ENCODE assay signal across 9 cellular contexts in the genomic region with DNA sequence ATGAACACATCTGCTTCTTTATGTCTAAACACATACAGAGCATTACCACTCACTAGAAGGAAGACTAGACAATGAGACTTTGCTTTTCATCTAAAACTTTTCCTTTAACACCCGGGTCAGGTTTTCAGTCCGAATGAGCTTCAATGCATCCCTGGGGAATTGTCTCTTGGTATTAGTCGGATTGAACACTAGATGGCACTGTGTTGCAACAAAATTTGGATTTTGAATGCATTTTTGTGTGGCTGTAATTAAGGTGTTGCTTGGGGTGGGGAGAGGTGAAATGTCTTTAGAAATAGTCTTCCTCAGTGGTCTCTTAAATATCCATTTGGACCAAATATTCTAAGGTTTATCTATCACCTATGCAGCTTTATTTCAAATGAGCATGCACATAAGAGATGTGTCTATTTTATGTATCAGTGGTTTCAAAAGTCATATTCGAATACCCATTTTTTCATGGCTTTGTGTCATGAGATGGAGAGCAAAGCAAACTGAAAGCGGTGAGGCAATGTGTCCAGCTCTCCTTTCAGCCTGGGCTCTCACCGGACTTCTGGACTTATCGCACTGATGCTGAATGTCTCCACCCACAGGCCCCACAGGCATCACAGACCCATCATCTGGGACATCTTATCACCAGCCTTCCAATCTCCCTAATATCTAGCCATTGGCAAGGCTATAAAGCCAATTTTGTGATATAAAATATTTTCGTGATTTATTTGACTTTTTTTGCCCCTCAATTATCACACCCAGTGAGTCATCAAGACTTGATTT.
DNase-seq lines count a peak whose midpoint lies in the region; ATAC-seq and TF ChIP-seq lines count a peak whose summit lies in the region.
"Had no signal": no experiment of that assay in that cellular context is flagged by ENCODE, and none has a peak within 500 bp of the region (broad histone marks: within the 10 kb centered on the region; RNA-seq: fewer than 3 reads in every experiment).

No MANE protein-coding gene starts in this region.

- peaks cover 38% of the 10 kb centered on the region for H3K4me1 Mint-ChIP-seq in T-helper 1 cell treated with Interleukin-12 subunit alpha and Interleukin-12 subunit beta and Interleukin-4 antibody, amounts not matched to agents 30 μg/mL and 1 μg/mL, for 36 hours (ENCODE audit: low read depth)
- peaks cover 34 to 46% (median 46%) of the 10 kb centered on the region in 4 donors for H3K4me1 Mint-ChIP-seq in naive thymus-derived CD8-positive, alpha-beta T cell

- DNase-seq in GM19238 (ENCODE audit: insufficient read length, low spot score) (peak; percentile 21), NCI-H2029 treated with DMSO at 0.1 percent for 48 hours (lab: John Stamatoyannopoulos, UW) (peak; percentile 37), epithelial cell of proximal tubule (ENCODE audit: low read depth) (peak; percentile 18)
- DNase-seq in naive thymus-derived CD8-positive, alpha-beta T cell: peak in 6 of 10 donors; percentile 19 to 77 (median 62)

- peak overlapping the region; percentile 69 for H3K27ac Mint-ChIP-seq in T-helper 1 cell treated with Interleukin-12 subunit alpha and Interleukin-12 subunit beta and Interleukin-4 antibody, amounts not matched to agents 30 μg/mL and 1 μg/mL, for 36 hours
- peak overlapping the region; percentile 47 to 99 (median 80) for H3K27ac Mint-ChIP-seq in naive thymus-derived CD8-positive, alpha-beta T cell
- H3K27ac Mint-ChIP-seq: IgD-negative memory B cell had no signal

- peak overlapping the region in 9 of 11 experiments; percentile 40 to 93 (median 90); a peak in 17 of 22 replicates for H3K27ac ChIP-seq in BLaER1 treated with 17β-estradiol and CSF1 and Interleukin-3, amounts not matched to agents 10 nM and 100 nM

- H3K4me2 ChIP-seq in BLaER1 treated with 17β-estradiol and CSF1 and Interleukin-3, amounts not matched to agents 10 nM and 100 nM: peak overlapping the region; percentile 87 to 98 (median 93); a peak in 21 of 22 replicates

- H4K20me1 ChIP-seq in BLaER1 treated with 17β-estradiol and CSF1 and Interleukin-3, amounts not matched to agents 10 nM and 100 nM: no peaks in the 10 kb centered on the region

- peaks cover 1% of the 10 kb centered on the region for H3K36me3 Mint-ChIP-seq in T-helper 1 cell treated with Interleukin-12 subunit alpha and Interleukin-12 subunit beta and Interleukin-4 antibody, amounts not matched to agents 30 μg/mL and 1 μg/mL, for 36 hours (ENCODE audit: low read depth)
- H3K36me3 Mint-ChIP-seq in naive thymus-derived CD8-positive, alpha-beta T cell: peaks cover 0 to 3% (median 1%) of the 10 kb centered on the region in 3 donors
- H3K36me3 Mint-ChIP-seq: IgD-negative memory B cell had no signal

- no peaks in the 10 kb centered on the region for H3K27me3 ChIP-seq in BLaER1 treated with 17β-estradiol and CSF1 and Interleukin-3, amounts not matched to agents 10 nM and 100 nM

- POLR2A ChIA-PET in naive thymus-derived CD8-positive, alpha-beta T cell (lab: Charles Lee): interaction anchor here (0.6 to 5.0 kb wide), 14 partner anchors 18 to 1257 kb away, joined by 3 to 55 read pairs (median 4); a partner anchor contains a TSS

- peak; percentile 73 for TF ChIP-seq CTCF in epithelial cell of proximal tubule (conservative IDR thresholded peaks at IDR 0.05; ENCODE audit: low read depth, low read length)

- ATAC-seq in naive thymus-derived CD8-positive, alpha-beta T cell: peak; percentile 10 to 35
- no peak for ATAC-seq in GM18907 (IDR thresholded peaks at IDR 0.05; ENCODE audit: unreplicated experiment)
- ATAC-seq in GM21515 (IDR thresholded peaks at IDR 0.05; ENCODE audit: unreplicated experiment): no peak

- H3K4me3 Mint-ChIP-seq in T-helper 1 cell treated with Interleukin-12 subunit alpha and Interleukin-12 subunit beta and Interleukin-4 antibody, amounts not matched to agents 30 μg/mL and 1 μg/mL, for 36 hours: peak overlapping the region; percentile 12
- peak overlapping the region in 7 of 10 donors; percentile 2 to 48 (median 26) for H3K4me3 Mint-ChIP-seq in naive thymus-derived CD8-positive, alpha-beta T cell
- H3K4me3 Mint-ChIP-seq: IgD-negative memory B cell had no signal

- peaks cover 42 to 53% (median 48%) of the 10 kb centered on the region in 10 experiments for H3K4me1 ChIP-seq in BLaER1 treated with 17β-estradiol and CSF1 and Interleukin-3, amounts not matched to agents 10 nM and 100 nM

- H3K9me3 Mint-ChIP-seq in T-helper 1 cell treated with Interleukin-12 subunit alpha and Interleukin-12 subunit beta and Interleukin-4 antibody, amounts not matched to agents 30 μg/mL and 1 μg/mL, for 36 hours: peaks cover 3% of the 10 kb centered on the region
- H3K9me3 Mint-ChIP-seq in naive thymus-derived CD8-positive, alpha-beta T cell: peaks cover 0 to 4% (median 1%) of the 10 kb centered on the region in 9 donors

- H3K4me3 ChIP-seq in BLaER1 treated with 17β-estradiol and CSF1 and Interleukin-3, amounts not matched to agents 10 nM and 100 nM: no peak overlapping the region
- no peak overlapping the region for H3K4me3 ChIP-seq in epithelial cell of proximal tubule (ENCODE audit: low read depth, low read length)

- no peaks in the 10 kb centered on the region for H3K27me3 Mint-ChIP-seq in T-helper 1 cell treated with Interleukin-12 subunit alpha and Interleukin-12 subunit beta and Interleukin-4 antibody, amounts not matched to agents 30 μg/mL and 1 μg/mL, for 36 hours (ENCODE audit: low read depth)
- peaks cover 0 to 3% (median 0%) of the 10 kb centered on the region in 5 donors for H3K27me3 Mint-ChIP-seq in naive thymus-derived CD8-positive, alpha-beta T cell

- H3K9me3 ChIP-seq in BLaER1 treated with 17β-estradiol and CSF1 and Interleukin-3, amounts not matched to agents 10 nM and 100 nM (replicated peaks in 1 of 11): no peaks in the 10 kb centered on the region; a peak in 1 of 22 replicates

- no peaks in the 10 kb centered on the region for H3K36me3 ChIP-seq in BLaER1 treated with 17β-estradiol and CSF1 and Interleukin-3, amounts not matched to agents 10 nM and 100 nM

- peak overlapping the region in 8 of 11 experiments; percentile 27 to 79 (median 65); a peak in 14 of 22 replicates for H3K9ac ChIP-seq in BLaER1 treated with 17β-estradiol and CSF1 and Interleukin-3, amounts not matched to agents 10 nM and 100 nM

Comparison
In these comparisons a context has a peak if more than half of its experiments do, and no peak if none do; other contexts are left out.
1. ATAC-seq: peak in naive thymus-derived CD8-positive, alpha-beta T cell (2 of 2); none in GM18907 (single experiment) and GM21515 (single experiment).
2. Peak in every context shown above with its lines, with median percentiles within 50 percentile points of each other: DNase-seq.